23 cellular contexts compared by ENCODE assay signal in genomic region chr11:64290352-64290751, GRCh38. TPM values are rescaled to one million over a fixed set of nuclear protein-coding genes. Genes with fewer than 3 reads are reported as not detected.
DNase-seq lines count a peak whose midpoint lies in the region; ATAC-seq and TF ChIP-seq lines count a peak whose summit lies in the region.
"Had no signal": no experiment of that assay in that cellular context is flagged by ENCODE, and none has a peak within 500 bp of the region (broad histone marks: within the 10 kb centered on the region; RNA-seq: fewer than 3 reads in every experiment).

No MANE protein-coding gene starts in this region.

- CTCF ChIA-PET in activated naive CD4-positive, alpha-beta T cell treated with anti-CD3 and anti-CD28 coated beads for 36 hours (lab: Charles Lee): interaction anchor here (1.3 to 1.9 kb wide), 3 partner anchors 11 to 40 kb away, joined by 3 to 9 read pairs (median 5); partner anchors contain the start of gene ESRRA

- no peaks in the 10 kb centered on the region for H3K9me3 Mint-ChIP-seq in activated naive CD4-positive, alpha-beta T cell treated with anti-CD3 and anti-CD28 coated beads, Interleukin-2, amount 50 U/mL, for 24 hours
- no peaks in the 10 kb centered on the region for H3K9me3 Mint-ChIP-seq in activated naive CD4-positive, alpha-beta T cell treated with anti-CD3 and anti-CD28 coated beads for 36 hours
- H3K9me3 Mint-ChIP-seq in activated naive CD8-positive, alpha-beta T cell treated with anti-CD3 and anti-CD28 coated beads, Interleukin-2, amount 50 U/mL, for 24 hours: no peaks in the 10 kb centered on the region
- H3K9me3 Mint-ChIP-seq in naive B cell (no peaks in the 10 kb centered on the region), type B pancreatic cell (no peaks in the 10 kb centered on the region)
- H3K9me3 Mint-ChIP-seq: activated CD4-positive, alpha-beta memory T cell treated with anti-CD3 and anti-CD28 coated beads for 36 hours had no signal

- no peak for DNase-seq in activated naive CD4-positive, alpha-beta T cell treated with anti-CD3 and anti-CD28 coated beads for 36 hours
- no peak for DNase-seq in activated naive CD8-positive, alpha-beta T cell treated with anti-CD3 and anti-CD28 coated beads, Interleukin-2, amount 50 U/mL, for 24 hours
- DNase-seq in naive B cell (no peak), type B pancreatic cell (ENCODE audit: extremely low spot score, unreplicated experiment) (no peak), dermis blood vessel endothelial cell (no peak)
- DNase-seq in activated effector memory CD4-positive, alpha-beta T cell treated with Interleukin-2 at 50 U/mL for 16 hours: no peak
- DNase-seq: activated CD4-positive, alpha-beta memory T cell treated with anti-CD3 and anti-CD28 coated beads for 36 hours; activated naive CD4-positive, alpha-beta T cell treated with Interleukin-2 at 50 U/mL for 16 hours; C1 segment of cervical spinal cord; KBM-7; midbrain; NCI-H1694 treated with DMSO at 0.1 percent for 48 hours; NCI-H748 treated with DMSO at 0.1 percent for 48 hours; right cardiac atrium; SHP77; stimulated activated CD8-positive, alpha-beta memory T cell treated with anti-CD3 and anti-CD28 coated beads, Interleukin-4, amount 100 ng/mL, for 48 hours; SW 1271 had no signal

- no peak overlapping the region for H3K27ac Mint-ChIP-seq in activated naive CD4-positive, alpha-beta T cell treated with anti-CD3 and anti-CD28 coated beads, Interleukin-2, amount 50 U/mL, for 24 hours
- no peak overlapping the region for H3K27ac Mint-ChIP-seq in activated naive CD4-positive, alpha-beta T cell treated with anti-CD3 and anti-CD28 coated beads for 36 hours
- no peak overlapping the region for H3K27ac Mint-ChIP-seq in activated naive CD8-positive, alpha-beta T cell treated with anti-CD3 and anti-CD28 coated beads, Interleukin-2, amount 50 U/mL, for 24 hours
- H3K27ac Mint-ChIP-seq in naive B cell (peak overlapping the region in 3 of 6 donors; percentile 19 to 62 (median 22)), type B pancreatic cell (no peak overlapping the region)
- H3K27ac Mint-ChIP-seq: activated CD4-positive, alpha-beta memory T cell treated with anti-CD3 and anti-CD28 coated beads for 36 hours had no signal

- H3K4me1 Mint-ChIP-seq in activated naive CD4-positive, alpha-beta T cell treated with anti-CD3 and anti-CD28 coated beads, Interleukin-2, amount 50 U/mL, for 24 hours: peaks cover 13% of the 10 kb centered on the region
- peaks cover 12% of the 10 kb centered on the region for H3K4me1 Mint-ChIP-seq in activated naive CD4-positive, alpha-beta T cell treated with anti-CD3 and anti-CD28 coated beads for 36 hours (ENCODE audit: low read depth)
- H3K4me1 Mint-ChIP-seq in activated naive CD8-positive, alpha-beta T cell treated with anti-CD3 and anti-CD28 coated beads, Interleukin-2, amount 50 U/mL, for 24 hours: peaks cover 13% of the 10 kb centered on the region
- peaks cover 17 to 22% (median 17%) of the 10 kb centered on the region in 3 donors for H3K4me1 Mint-ChIP-seq in naive B cell
- H3K4me1 Mint-ChIP-seq in type B pancreatic cell (ENCODE audit: unreplicated experiment): peaks cover 9% of the 10 kb centered on the region

- no peak for TF ChIP-seq CTCF in type B pancreatic cell (conservative IDR thresholded peaks at IDR 0.05)

- intact Hi-C loops in activated naive CD4-positive, alpha-beta T cell treated with anti-CD3 and anti-CD28 coated beads for 36 hours (cut with micrococcal nuclease): no loop called here

- H3K4me3 Mint-ChIP-seq in activated naive CD4-positive, alpha-beta T cell treated with anti-CD3 and anti-CD28 coated beads, Interleukin-2, amount 50 U/mL, for 24 hours: peak overlapping the region; percentile 77
- H3K4me3 Mint-ChIP-seq in activated naive CD4-positive, alpha-beta T cell treated with anti-CD3 and anti-CD28 coated beads for 36 hours: no peak overlapping the region
- H3K4me3 Mint-ChIP-seq in activated naive CD8-positive, alpha-beta T cell treated with anti-CD3 and anti-CD28 coated beads, Interleukin-2, amount 50 U/mL, for 24 hours: peak overlapping the region; percentile 34
- peak overlapping the region in 7 of 8 donors; percentile 25 to 82 (median 79) for H3K4me3 Mint-ChIP-seq in naive B cell
- peak overlapping the region; percentile 81 for H3K4me3 Mint-ChIP-seq in type B pancreatic cell

- peaks cover 2% of the 10 kb centered on the region for H3K36me3 Mint-ChIP-seq in activated naive CD4-positive, alpha-beta T cell treated with anti-CD3 and anti-CD28 coated beads, Interleukin-2, amount 50 U/mL, for 24 hours
- H3K36me3 Mint-ChIP-seq in activated naive CD4-positive, alpha-beta T cell treated with anti-CD3 and anti-CD28 coated beads for 36 hours (ENCODE audit: low read depth): no peaks in the 10 kb centered on the region
- no peaks in the 10 kb centered on the region for H3K36me3 Mint-ChIP-seq in activated naive CD8-positive, alpha-beta T cell treated with anti-CD3 and anti-CD28 coated beads, Interleukin-2, amount 50 U/mL, for 24 hours (ENCODE audit: low read depth)
- H3K36me3 Mint-ChIP-seq in naive B cell (peaks cover 0 to 7% of the 10 kb centered on the region in 2 donors), type B pancreatic cell (peaks cover 10% of the 10 kb centered on the region)
- H3K36me3 Mint-ChIP-seq: activated CD4-positive, alpha-beta memory T cell treated with anti-CD3 and anti-CD28 coated beads for 36 hours had no signal

- ATAC-seq in activated naive CD8-positive, alpha-beta T cell treated with anti-CD3 and anti-CD28 coated beads, Interleukin-2, amount 50 U/mL, for 24 hours: no peak
- ATAC-seq in naive B cell (ENCODE audit: low read depth in 2 of 2) (no peak), GM18502 (IDR thresholded peaks at IDR 0.05; ENCODE audit: poor library complexity, unreplicated experiment) (no peak)
- ATAC-seq: left lobe of liver, right cardiac atrium had no signal

- peaks cover 20% of the 10 kb centered on the region for H3K27me3 Mint-ChIP-seq in activated naive CD4-positive, alpha-beta T cell treated with anti-CD3 and anti-CD28 coated beads, Interleukin-2, amount 50 U/mL, for 24 hours
- H3K27me3 Mint-ChIP-seq in activated naive CD4-positive, alpha-beta T cell treated with anti-CD3 and anti-CD28 coated beads for 36 hours (ENCODE audit: low read depth): peaks cover 28% of the 10 kb centered on the region
- peaks cover 35% of the 10 kb centered on the region for H3K27me3 Mint-ChIP-seq in activated naive CD8-positive, alpha-beta T cell treated with anti-CD3 and anti-CD28 coated beads, Interleukin-2, amount 50 U/mL, for 24 hours
- peaks cover 24 to 41% (median 31%) of the 10 kb centered on the region in 3 donors for H3K27me3 Mint-ChIP-seq in naive B cell
- peaks cover 53% of the 10 kb centered on the region for H3K27me3 Mint-ChIP-seq in type B pancreatic cell

RNA-seq across cellular contexts. Expression of gene KCNK4, which starts 0.8 kb away (rescaled TPM):
- under 1 TPM in 1 of 2 experiments, not detected in 1; 0.41 TPM for total RNA-seq in activated naive CD4-positive, alpha-beta T cell treated with anti-CD3 and anti-CD28 coated beads for 36 hours
- polyA plus RNA-seq in naive B cell (ENCODE audit: low read depth in 6 of 6): not detected
- 0.19 TPM in 1 of 2 replicates, not detected in the other for total RNA-seq in type B pancreatic cell (ENCODE audit: low replicate concordance)
- total RNA-seq in dermis blood vessel endothelial cell: 0.17 TPM in 1 of 2 replicates, not detected in the other
- total RNA-seq: fibroblast of lung, left lobe of liver, right cardiac atrium had no signal
- polyA plus RNA-seq: fibroblast of lung had no signal

RNA-seq across cellular contexts. Expression of gene GPR137, which starts 4.7 kb away (rescaled TPM):
- 10 to 100 TPM; 26.2 to 30.5 TPM for total RNA-seq in activated naive CD4-positive, alpha-beta T cell treated with anti-CD3 and anti-CD28 coated beads for 36 hours
- polyA plus RNA-seq in naive B cell (ENCODE audit: low read depth in 6 of 6): 10 to 100 TPM; 17.3 to 35.5 (median 21.0) TPM
- total RNA-seq in type B pancreatic cell (ENCODE audit: low replicate concordance) (43.7 and 47.9 TPM in 2 replicates), dermis blood vessel endothelial cell (11.5 and 12.1 TPM in 2 replicates)

RNA-seq across cellular contexts. Expression of gene BAD, which starts 5.9 kb away (rescaled TPM):
- 10 to 100 TPM; 12.8 to 14.3 TPM for total RNA-seq in activated naive CD4-positive, alpha-beta T cell treated with anti-CD3 and anti-CD28 coated beads for 36 hours
- 10 to 100 TPM; 45.5 to 72.8 (median 52.8) TPM for polyA plus RNA-seq in naive B cell (ENCODE audit: low read depth in 6 of 6)
- total RNA-seq in type B pancreatic cell (ENCODE audit: low replicate concordance) (39.3 and 48.7 TPM in 2 replicates), dermis blood vessel endothelial cell (57.2 and 65.9 TPM in 2 replicates)

RNA-seq across cellular contexts. Expression of gene CATSPERZ, which starts 9.8 kb away (rescaled TPM):
- total RNA-seq in activated naive CD4-positive, alpha-beta T cell treated with anti-CD3 and anti-CD28 coated beads for 36 hours: under 1 TPM in 1 of 2 experiments, not detected in 1; 0.67 TPM
- not detected for polyA plus RNA-seq in naive B cell (ENCODE audit: low read depth in 6 of 6)
- not detected in 2 replicates for total RNA-seq in type B pancreatic cell (ENCODE audit: low replicate concordance)
- total RNA-seq in dermis blood vessel endothelial cell: not detected in 2 replicates
- total RNA-seq: activated CD4-positive, alpha-beta memory T cell treated with anti-CD3 and anti-CD28 coated beads for 36 hours; G401; left lobe of liver; right cardiac atrium; vagina had no signal
- polyA plus RNA-seq: fibroblast of lung had no signal

RNA-seq across cellular contexts. Expression of gene ESRRA, which starts 15.0 kb away (rescaled TPM):
- 10 to 100 TPM; 18.5 to 21.7 TPM for total RNA-seq in activated naive CD4-positive, alpha-beta T cell treated with anti-CD3 and anti-CD28 coated beads for 36 hours
- 1 to 10 TPM; 3.4 to 8.5 (median 6.5) TPM for polyA plus RNA-seq in naive B cell (ENCODE audit: low read depth in 6 of 6)
- total RNA-seq in type B pancreatic cell (ENCODE audit: low replicate concordance) (41.7 and 76.0 TPM in 2 replicates), dermis blood vessel endothelial cell (60.3 and 76.7 TPM in 2 replicates)
